Comparison of ENCODE assay signal across 19 cellular contexts in the genomic region with DNA sequence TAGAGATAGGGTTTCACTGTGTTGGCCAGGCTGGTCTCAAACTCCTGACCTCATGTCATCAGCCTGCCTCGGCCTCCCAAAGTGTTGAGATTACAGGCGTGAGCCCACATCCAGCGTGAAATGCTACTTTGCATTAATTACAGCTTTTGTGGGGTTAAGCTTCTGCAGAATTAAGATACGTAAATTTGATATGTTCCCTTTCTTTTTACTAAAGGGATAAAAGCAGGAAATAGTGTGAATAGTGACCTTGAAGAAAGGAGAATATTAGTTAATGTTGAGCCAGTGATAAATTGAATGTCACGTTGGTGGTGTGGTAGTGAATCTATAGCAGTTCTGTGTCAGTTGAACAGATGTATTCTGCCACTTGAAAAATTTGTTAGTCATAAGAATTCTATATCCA.
"Had no signal": no experiment of that assay in that cellular context is flagged by ENCODE, and none has a peak within 500 bp of the region (broad histone marks: within the 10 kb centered on the region; RNA-seq: fewer than 3 reads in every experiment).

No MANE protein-coding gene starts in this region.

- H3K27ac ChIP-seq: coronary artery, heart left ventricle, ovary, right atrium auricular region, sigmoid colon, skin epidermis had no signal

- H3K4me1 ChIP-seq: right atrium auricular region, sigmoid colon had no signal

- H3K9me3 Mint-ChIP-seq: natural killer cell, neural crest cell had no signal

- ATAC-seq: heart left ventricle, mucosa of descending colon, natural killer cell had no signal

- DNase-seq: effector CD4-positive, alpha-beta T cell; foreskin melanocyte; heart left ventricle; hypothalamus; kidney glomerular epithelial cell; mammary epithelial cell; mucosa of descending colon; natural killer cell; nucleus accumbens; ovary; sigmoid colon; stimulated activated CD4-positive, alpha-beta T cell treated with anti-CD3 and anti-CD28 coated beads, Interleukin-12 subunit alpha, Interleukin-12 subunit beta, amount 100 ng/mL, for 4 hours; stimulated activated naive CD4-positive, alpha-beta T cell treated with Interleukin-2 at 50 U/mL for 16 hours; trophoblast cell had no signal

- H3K4me3 Mint-ChIP-seq: natural killer cell, neural crest cell had no signal

- H3K4me1 Mint-ChIP-seq: neural crest cell had no signal

- H3K4me3 ChIP-seq: coronary artery, heart left ventricle, mucosa of descending colon, ovary, right atrium auricular region, sigmoid colon, skin epidermis had no signal

- H3K36me3 ChIP-seq: ovary had no signal

- H3K9me3 ChIP-seq: heart left ventricle, mucosa of descending colon, ovary, right atrium auricular region, sigmoid colon had no signal

- H3K27me3 ChIP-seq: heart left ventricle, ovary, right atrium auricular region, sigmoid colon had no signal

- FAIRE-seq: islet of Langerhans had no signal
